Comparison of ENCODE assay signal across 23 cellular contexts in genomic region chr2:40367652-40368051, GRCh38.
A peak's percentile ranks its signal among the peaks of the same experiment; 100 is the strongest.
DNase-seq lines count a peak whose midpoint lies in the region; ATAC-seq and TF ChIP-seq lines count a peak whose summit lies in the region.
"Had no signal": no experiment of that assay in that cellular context is flagged by ENCODE, and none has a peak within 500 bp of the region (broad histone marks: within the 10 kb centered on the region; RNA-seq: fewer than 3 reads in every experiment).

No MANE protein-coding gene starts in this region.

- in situ Hi-C loops in mammary epithelial cell (cut with MboI; ENCODE audit: low sequenced_read_pairs in 2 of 2): no loop called here

- H3K9me2 ChIP-seq in DOHH2 (replicated peaks; ENCODE audit: control insufficient read depth, low read length): no peaks in the 10 kb centered on the region
- no peaks in the 10 kb centered on the region for H3K9me2 ChIP-seq in GM23338 (ENCODE audit: insufficient read depth)

- peaks cover 5% of the 10 kb centered on the region for H3K4me1 Mint-ChIP-seq in activated T-cell treated with anti-CD3 and anti-CD28 coated beads, Interleukin-2, amount 50 U/mL, for 24 hours (ENCODE audit: low read depth)
- H3K4me1 Mint-ChIP-seq in GM23338: peaks cover 17% of the 10 kb centered on the region
- H3K4me1 Mint-ChIP-seq: activated CD8-positive, alpha-beta memory T cell treated with anti-CD3 and anti-CD28 coated beads, Interleukin-2, amount 10 ng/mL, durations not matched to agents 7 days and 5 days had no signal

- CTCF ChIA-PET in mammary epithelial cell (lab: Charles Lee; ENCODE audit: low non-redundant PET): no interaction called here

- BruUV-seq in mammary epithelial cell (replicated peaks; lab: Mats Ljungman, UMichigan): no TSS peak

- H2AFZ ChIP-seq in mammary epithelial cell (ENCODE audit: low read depth, low read length) (no peak overlapping the region), GM23338 (no peak overlapping the region)

- H3K27me3 Mint-ChIP-seq in activated T-cell treated with anti-CD3 and anti-CD28 coated beads, Interleukin-2, amount 50 U/mL, for 24 hours: no peaks in the 10 kb centered on the region
- H3K27me3 Mint-ChIP-seq in GM23338 (ENCODE audit: insufficient read depth, low read depth, poor library complexity): no peaks in the 10 kb centered on the region
- H3K27me3 Mint-ChIP-seq: activated CD8-positive, alpha-beta memory T cell treated with anti-CD3 and anti-CD28 coated beads, Interleukin-2, amount 10 ng/mL, durations not matched to agents 7 days and 5 days; CD4-positive, alpha-beta T cell had no signal

- H3K4me3 ChIP-seq in DOHH2 (ENCODE audit: low read length) (peak overlapping the region; percentile 70), mammary epithelial cell (replicated peaks in 1 of 3; ENCODE audit: insufficient read depth in 1 of 3, low read depth in 2 of 3, low read length in 3 of 3) (no peak overlapping the region), GM23338 (no peak overlapping the region)
- H3K4me3 ChIP-seq: adrenal gland, left ventricle myocardium inferior, tibial artery had no signal

- H3K4me1 ChIP-seq in DOHH2 (ENCODE audit: control insufficient read depth, low read length) (peaks cover 76% of the 10 kb centered on the region), mammary epithelial cell (ENCODE audit: insufficient read depth, low read length) (peaks cover 16% of the 10 kb centered on the region), GM23338 (ENCODE audit: insufficient read depth) (peaks cover 13% of the 10 kb centered on the region; the same call in 1 of the 2 replicates)

- peaks cover 27% of the 10 kb centered on the region for H3K36me3 ChIP-seq in DOHH2 (ENCODE audit: control insufficient read depth, low read length)
- H3K36me3 ChIP-seq in mammary epithelial cell (ENCODE audit: insufficient read depth, low read length): no peaks in the 10 kb centered on the region
- H3K36me3 ChIP-seq in GM23338 (ENCODE audit: insufficient read depth): no peaks in the 10 kb centered on the region
- H3K36me3 ChIP-seq: adrenal gland, left ventricle myocardium inferior, tibial artery had no signal

- H4K20me1 ChIP-seq in DOHH2 (ENCODE audit: control insufficient read depth, insufficient read depth, low read depth, low read length) (no peaks in the 10 kb centered on the region), mammary epithelial cell (ENCODE audit: insufficient read depth, low read length) (no peaks in the 10 kb centered on the region), GM23338 (replicated peaks; ENCODE audit: insufficient read depth) (no peaks in the 10 kb centered on the region)

- WGBS in mammary epithelial cell (ENCODE audit: low coverage, missing lambda C conversion rate): 90% methylated on average over 2 of the region's 2 CpGs

- H3K9ac ChIP-seq in mammary epithelial cell (ENCODE audit: insufficient read depth, low read length): no peak overlapping the region

- H3K9me3 Mint-ChIP-seq in activated T-cell treated with anti-CD3 and anti-CD28 coated beads, Interleukin-2, amount 50 U/mL, for 24 hours: no peaks in the 10 kb centered on the region
- no peaks in the 10 kb centered on the region for H3K9me3 Mint-ChIP-seq in GM23338
- H3K9me3 Mint-ChIP-seq: activated T-helper 2 cell treated with anti-CD3 and anti-CD28 coated beads, Interferon-gamma antibody, Interleukin-2, Interleukin-4, amounts not matched to agents 10 μg/mL and 5 μg/mL and 100 μg/mL, durations not matched to agents 14 hours and 24 hours and 36 hours; CD4-positive, alpha-beta T cell had no signal

- H3K27me3 ChIP-seq in DOHH2 (ENCODE audit: control insufficient read depth, low read length) (no peaks in the 10 kb centered on the region), mammary epithelial cell (ENCODE audit: insufficient read depth, low read length) (no peaks in the 10 kb centered on the region), GM23338 (ENCODE audit: insufficient read depth) (no peaks in the 10 kb centered on the region)
- H3K27me3 ChIP-seq: adrenal gland, tibial artery had no signal

- H3K27ac Mint-ChIP-seq in activated T-cell treated with anti-CD3 and anti-CD28 coated beads, Interleukin-2, amount 50 U/mL, for 24 hours: no peak overlapping the region
- H3K27ac Mint-ChIP-seq in GM23338: no peak overlapping the region
- H3K27ac Mint-ChIP-seq: activated CD8-positive, alpha-beta memory T cell treated with anti-CD3 and anti-CD28 coated beads, Interleukin-2, amount 10 ng/mL, durations not matched to agents 7 days and 5 days; activated T-helper 2 cell treated with anti-CD3 and anti-CD28 coated beads, Interferon-gamma antibody, Interleukin-2, Interleukin-4, amounts not matched to agents 10 μg/mL and 5 μg/mL and 100 μg/mL, durations not matched to agents 14 hours and 24 hours and 36 hours; CD4-positive, alpha-beta T cell had no signal

- no peak overlapping the region for H3K4me3 Mint-ChIP-seq in activated T-cell treated with anti-CD3 and anti-CD28 coated beads, Interleukin-2, amount 50 U/mL, for 24 hours
- no peak overlapping the region for H3K4me3 Mint-ChIP-seq in GM23338
- H3K4me3 Mint-ChIP-seq: activated CD8-positive, alpha-beta memory T cell treated with anti-CD3 and anti-CD28 coated beads, Interleukin-2, amount 10 ng/mL, durations not matched to agents 7 days and 5 days; CD4-positive, alpha-beta T cell had no signal

- H3K79me2 ChIP-seq in DOHH2 (ENCODE audit: control insufficient read depth, low read length) (peaks cover 64% of the 10 kb centered on the region), mammary epithelial cell (ENCODE audit: insufficient read depth, low read length) (no peaks in the 10 kb centered on the region), GM23338 (replicated peaks; ENCODE audit: insufficient read depth) (no peaks in the 10 kb centered on the region)

- DNase-seq in M059J (ENCODE audit: low read depth): peak; percentile 60
- DNase-seq in mammary epithelial cell: peak; percentile 51
- peak; percentile 92 for DNase-seq in iris pigment epithelial cell (ENCODE audit: low read depth)
- no peak for DNase-seq in omental fat pad (ENCODE audit: low spot score)
- DNase-seq in amniotic stem cell (lab: John Stamatoyannopoulos, UW): no peak
- DNase-seq in activated T-cell treated with anti-CD3 and anti-CD28 coated beads, Interleukin-2, amount 50 U/mL, for 24 hours: no peak
- DNase-seq in GM23338 (ENCODE audit: low spot score): no peak
- DNase-seq: activated CD4-positive, alpha-beta T cell treated with anti-CD3 and anti-CD28 coated beads for 1 hour; activated CD8-positive, alpha-beta memory T cell treated with anti-CD3 and anti-CD28 coated beads, Interleukin-2, amount 10 ng/mL, durations not matched to agents 7 days and 5 days; adrenal gland; CD4-positive, alpha-beta T cell; DMS79; KG1; left ventricle myocardium inferior; NCI-H1048; NCI-H2029 treated with DMSO at 0.1 percent for 48 hours; NCI-H526; right cardiac atrium; stimulated activated naive CD4-positive, alpha-beta T cell; T-helper 9 cell; tibial artery had no signal

- H3K27ac ChIP-seq in DOHH2 (ENCODE audit: low read depth, low read length) (0 out of 2 replicates have a peak overlapping the region, but pooled peaks have one; percentile 97), mammary epithelial cell (ENCODE audit: insufficient read depth, low read depth, low read length) (no peak overlapping the region), GM23338 (ENCODE audit: low read depth) (no peak overlapping the region)
- H3K27ac ChIP-seq: adrenal gland, left ventricle myocardium inferior, tibial artery had no signal

- ATAC-seq in omental fat pad (ENCODE audit: low FRiP score) (no peak), GM23338 (no peak)
- ATAC-seq: activated CD8-positive, alpha-beta memory T cell treated with anti-CD3 and anti-CD28 coated beads, Interleukin-2, amount 10 ng/mL, durations not matched to agents 7 days and 5 days; right cardiac atrium had no signal

- peaks cover 23% of the 10 kb centered on the region for H3F3A ChIP-seq in DOHH2 (ENCODE audit: control insufficient read depth, insufficient read depth)
- no peaks in the 10 kb centered on the region for H3F3A ChIP-seq in GM23338 (replicated peaks; ENCODE audit: low read depth)

- no peak for TF ChIP-seq CTCF in DOHH2 (IDR thresholded peaks at IDR 0.05; ENCODE audit: low read depth, low read length, poor library complexity, severe bottlenecking)
- no peak for TF ChIP-seq CTCF in mammary epithelial cell (conservative IDR thresholded peaks at IDR 0.05 in 1 of 2, IDR thresholded peaks at IDR 0.05 in 1 of 2; ENCODE audit: extremely low read depth in 1 of 2, insufficient read depth in 1 of 2, low read depth in 1 of 2, low read length in 2 of 2)
- no peak for TF ChIP-seq CTCF in omental fat pad (IDR thresholded peaks at IDR 0.05)
- no peak for TF ChIP-seq CTCF in GM23338 (conservative IDR thresholded peaks at IDR 0.05; ENCODE audit: low read depth in 2 of 2)

- dilution Hi-C loops in mammary epithelial cell (cut with HindIII; ENCODE audit: low sequenced_read_pairs): no loop called here

- no peaks in the 10 kb centered on the region for H3K36me3 Mint-ChIP-seq in activated T-cell treated with anti-CD3 and anti-CD28 coated beads, Interleukin-2, amount 50 U/mL, for 24 hours (ENCODE audit: low read depth)
- H3K36me3 Mint-ChIP-seq in GM23338 (ENCODE audit: low read depth): no peaks in the 10 kb centered on the region
- H3K36me3 Mint-ChIP-seq: activated CD8-positive, alpha-beta memory T cell treated with anti-CD3 and anti-CD28 coated beads, Interleukin-2, amount 10 ng/mL, durations not matched to agents 7 days and 5 days had no signal

- H3K9me3 ChIP-seq in DOHH2 (ENCODE audit: control insufficient read depth, insufficient read depth, low read length) (no peaks in the 10 kb centered on the region), mammary epithelial cell (replicated peaks; ENCODE audit: insufficient read depth, low read length) (no peaks in the 10 kb centered on the region)
- H3K9me3 ChIP-seq: left ventricle myocardium inferior, tibial artery had no signal

- intact Hi-C loops in mammary epithelial cell (cut with micrococcal nuclease): loop anchor here (2.0 kb wide), 1 partner anchor 187 kb away; no protein-coding TSS in a partner anchor

- peak overlapping the region; percentile 84 for H3K4me2 ChIP-seq in DOHH2 (ENCODE audit: low read length)
- H3K4me2 ChIP-seq in mammary epithelial cell (ENCODE audit: insufficient read depth, low read depth, low read length): no peak overlapping the region
- H3K4me2 ChIP-seq in GM23338: no peak overlapping the region

Comparison
In these comparisons a context has a peak if more than half of its experiments do, and no peak if none do; other contexts are left out.
1. DNase-seq: peak in M059J (single experiment), mammary epithelial cell (single experiment) and iris pigment epithelial cell (single experiment); none in omental fat pad (single experiment), amniotic stem cell (single experiment), activated T-cell treated with anti-CD3 and anti-CD28 coated beads, Interleukin-2, amount 50 U/mL, for 24 hours (single experiment) and GM23338 (single experiment).